In genomic region chr7:148253629-148254028, GRCh38 we compare ENCODE assay signal across 19 cellular contexts.
DNase-seq lines count a peak whose midpoint lies in the region; ATAC-seq and TF ChIP-seq lines count a peak whose summit lies in the region.
"Had no signal": no experiment of that assay in that cellular context is flagged by ENCODE, and none has a peak within 500 bp of the region (broad histone marks: within the 10 kb centered on the region; RNA-seq: fewer than 3 reads in every experiment).

No MANE protein-coding gene starts in this region.

- WGBS in prostate gland, result 96% methylated on average over 7 of the region's 7 CpGs

- H3K36me3 ChIP-seq in prostate gland, result no peaks in the 10 kb centered on the region

- H3K4me1 ChIP-seq in prostate gland (replicated peaks), result no peaks in the 10 kb centered on the region

- no peak for TF ChIP-seq CTCF in prostate gland (IDR thresholded peaks at IDR 0.05)

- no peaks in the 10 kb centered on the region for H3K27me3 ChIP-seq in prostate gland (replicated peaks; ENCODE audit: insufficient read depth)

- intact Hi-C loops in prostate gland (cut with DNase I), result no loop called here
- intact Hi-C loops in sciatic nerve (cut with DNase I), result no loop called here

- no peak for TF ChIP-seq POLR2A in prostate gland (IDR thresholded peaks at IDR 0.05)

- peak; percentile 87 for ATAC-seq in GM18858 (IDR thresholded peaks at IDR 0.05; ENCODE audit: unreplicated experiment)
- ATAC-seq in GM21526 (IDR thresholded peaks at IDR 0.05; ENCODE audit: low FRiP score, unreplicated experiment), result peak; percentile 97
- ATAC-seq in HG03025 (IDR thresholded peaks at IDR 0.05; ENCODE audit: low FRiP score, unreplicated experiment), result peak; percentile 80
- no peak for ATAC-seq in GM19324 (IDR thresholded peaks at IDR 0.05; ENCODE audit: low FRiP score, unreplicated experiment)
- ATAC-seq in sciatic nerve, result no peak
- ATAC-seq: activated CD8-positive, alpha-beta memory T cell treated with anti-CD3 and anti-CD28 coated beads, Interleukin-2, amount 10 ng/mL, durations not matched to agents 7 days and 5 days had no signal

- DNase-seq in NCI-H526 (lab: John Stamatoyannopoulos, UW) (peak; percentile 94 to 96), NCI-H1092 treated with DMSO at 0.1 percent for 48 hours (lab: John Stamatoyannopoulos, UW) (no peak), prostate gland (ENCODE audit: low spot score) (no peak), sciatic nerve (ENCODE audit: low spot score) (no peak)
- DNase-seq: activated CD8-positive, alpha-beta memory T cell treated with anti-CD3 and anti-CD28 coated beads, Interleukin-2, amount 10 ng/mL, durations not matched to agents 7 days and 5 days; activated naive CD4-positive, alpha-beta T cell treated with anti-CD3 and anti-CD28 coated beads for 36 hours; AML-193; DMS79 treated with DMSO at 0.1 percent for 48 hours; endodermal cell; IMR-90; kidney; NCI-H1436 treated with DMSO at 0.1 percent for 48 hours; NCI-H524 treated with DMSO at 0.1 percent for 48 hours; stimulated activated CD4-positive, alpha-beta T cell treated with anti-CD3 and anti-CD28 coated beads, Interleukin-2, amount 100 ng/mL, for 24 hours; stimulated activated naive B cell treated with anti-CD40 and anti-IgM and Interleukin-4, amounts not matched to agents 10 μg/mL and 1 μg/mL and 100 μg/mL, for 72 hours had no signal

- no peak overlapping the region for H3K27ac ChIP-seq in prostate gland

- no peaks in the 10 kb centered on the region for H3K9me3 ChIP-seq in prostate gland

- H3K4me3 ChIP-seq in prostate gland, result no peak overlapping the region

Comparison
In these comparisons a context has a peak if more than half of its experiments do, and no peak if none do; other contexts are left out.
1. ATAC-seq: peak in GM18858 (single experiment), GM21526 (single experiment) and HG03025 (single experiment); none in GM19324 (single experiment) and sciatic nerve (single experiment).
2. DNase-seq: peak in NCI-H526 (2 of 2); none in NCI-H1092 treated with DMSO at 0.1 percent for 48 hours (single experiment), prostate gland (single experiment) and sciatic nerve (single experiment).